Comparison of ENCODE assay signal across 18 cellular contexts in the genomic region with DNA sequence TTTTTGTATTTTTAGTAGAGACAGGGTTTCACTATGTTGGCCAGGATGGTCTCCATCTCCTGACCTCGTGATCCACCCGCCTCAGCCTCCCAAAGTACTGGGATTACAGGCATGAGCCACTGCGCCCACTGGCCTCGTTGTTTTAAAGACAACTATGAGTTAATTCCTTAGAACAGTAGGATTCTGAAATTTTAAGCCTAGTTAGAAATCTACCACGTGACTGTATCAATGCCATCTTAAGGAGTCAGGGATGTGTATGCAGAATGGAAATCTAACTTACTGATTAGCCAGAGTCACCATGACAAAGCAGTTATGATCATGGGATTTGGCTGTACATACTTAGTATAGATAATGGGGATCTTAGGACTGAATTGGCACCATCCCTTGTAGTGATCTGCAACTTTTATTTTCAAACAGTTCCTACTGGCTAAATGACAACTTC. TPM values are rescaled to one million over a fixed set of nuclear protein-coding genes. Genes with fewer than 3 reads are reported as not detected.
A peak's percentile ranks its signal among the peaks of the same experiment; 100 is the strongest.
DNase-seq lines count a peak whose midpoint lies in the region; ATAC-seq and TF ChIP-seq lines count a peak whose summit lies in the region.
"Had no signal": no experiment of that assay in that cellular context is flagged by ENCODE, and none has a peak within 500 bp of the region (broad histone marks: within the 10 kb centered on the region; RNA-seq: fewer than 3 reads in every experiment).

No MANE protein-coding gene starts in this region.

- H3K4me3 ChIP-seq in SK-N-MC = no peak overlapping the region
- H3K4me3 ChIP-seq in fibroblast of lung (replicated peaks in 1 of 4; ENCODE audit: control extremely low read depth in 1 of 4, insufficient read depth in 1 of 4, low read depth in 3 of 4, low read length in 4 of 4) = no peak overlapping the region
- no peak overlapping the region for H3K4me3 ChIP-seq in gastrocnemius medialis
- H3K4me3 ChIP-seq: colonic mucosa had no signal

- no peak overlapping the region for H2AFZ ChIP-seq in fibroblast of lung (ENCODE audit: low read length)

- no peak for DNase-seq in activated T-cell treated with anti-CD3 and anti-CD28 coated beads, Interleukin-2, amount 50 U/mL, for 72 hours
- DNase-seq in activated T-cell treated with anti-CD3 and anti-CD28 coated beads for 4 hours (no peak), SK-N-MC (ENCODE audit: low read depth, low spot score) (no peak), fibroblast of lung (ENCODE audit: low read depth in 2 of 2) (peak in 1 of 2 donors; percentile 42), gastrocnemius medialis (no peak), cerebellum (ENCODE audit: low spot score) (no peak), AG08396 (ENCODE audit: low spot score) (no peak)
- no peak for DNase-seq in activated CD8-positive, alpha-beta memory T cell treated with anti-CD3 and anti-CD28 coated beads, Interleukin-2, amount 50 U/mL, for 4 hours
- DNase-seq: activated CD4-positive, alpha-beta T cell treated with anti-CD3 and anti-CD28 coated beads for 36 hours; activated T-cell treated with anti-CD3 and anti-CD28 coated beads, Interleukin-2, amount 50 U/mL, for 1 hour; colonic mucosa; hypothalamus; left colon; NCI-H2029 treated with DMSO at 0.1 percent for 48 hours; NCI-H526 treated with DMSO at 0.1 percent for 48 hours had no signal

- in situ Hi-C loops in gastrocnemius medialis (cut with MboI; ENCODE audit: low sequenced_read_pairs in 4 of 4) = loop anchor here in 1 of 4 donors (25.0 kb wide), 1 partner anchor 127 kb away; no protein-coding TSS in a partner anchor

- H3K4me3 Mint-ChIP-seq in activated T-cell treated with anti-CD3 and anti-CD28 coated beads, Interleukin-2, amount 50 U/mL, for 72 hours = peak overlapping the region in 1 of 2 donors; percentile 70

- ATAC-seq in activated T-cell treated with anti-CD3 and anti-CD28 coated beads, Interleukin-2, amount 50 U/mL, for 72 hours (replicated peaks in 1 of 2) = no peak
- no peak for ATAC-seq in gastrocnemius medialis
- ATAC-seq: activated CD4-positive, alpha-beta T cell treated with anti-CD3 and anti-CD28 coated beads for 36 hours; left colon had no signal

- no peaks in the 10 kb centered on the region for H4K20me1 ChIP-seq in fibroblast of lung (ENCODE audit: control insufficient read depth, extremely low read depth, insufficient read depth, low read length)

- peak overlapping the region; percentile 56 for H3K27ac Mint-ChIP-seq in activated T-cell treated with anti-CD3 and anti-CD28 coated beads, Interleukin-2, amount 50 U/mL, for 72 hours

- H3K27me3 ChIP-seq in fibroblast of lung (ENCODE audit: control insufficient read depth, insufficient read depth, low read length) = no peaks in the 10 kb centered on the region
- no peaks in the 10 kb centered on the region for H3K27me3 ChIP-seq in gastrocnemius medialis
- H3K27me3 ChIP-seq: colonic mucosa had no signal

- H3K9ac ChIP-seq in SK-N-MC (ENCODE audit: insufficient read length) (no peak overlapping the region), fibroblast of lung (ENCODE audit: insufficient read depth, low read length) (no peak overlapping the region)

- TF ChIP-seq POLR2A in gastrocnemius medialis (IDR thresholded peaks at IDR 0.05) = no peak

- peaks cover 62% of the 10 kb centered on the region for H3K79me2 ChIP-seq in fibroblast of lung (ENCODE audit: control insufficient read depth, insufficient read depth, low read length)

- TF ChIP-seq CTCF in fibroblast of lung (conservative IDR thresholded peaks at IDR 0.05 in 1 of 2, IDR thresholded peaks at IDR 0.05 in 1 of 2; ENCODE audit: low read depth in 1 of 2, low read length in 2 of 2) (no peak), gastrocnemius medialis (IDR thresholded peaks at IDR 0.05 in 4 of 5, conservative IDR thresholded peaks at IDR 0.05 in 1 of 5) (no peak)

- peaks cover 13% of the 10 kb centered on the region for H3K4me1 ChIP-seq in fibroblast of lung (ENCODE audit: control insufficient read depth, extremely low read depth, insufficient read depth, low read length)
- peaks cover 25 to 32% of the 10 kb centered on the region in 2 donors for H3K4me1 ChIP-seq in gastrocnemius medialis

- H3K9me3 Mint-ChIP-seq in activated T-cell treated with anti-CD3 and anti-CD28 coated beads, Interleukin-2, amount 50 U/mL, for 72 hours = no peaks in the 10 kb centered on the region

- peaks cover 29% of the 10 kb centered on the region for H3K4me1 Mint-ChIP-seq in activated T-cell treated with anti-CD3 and anti-CD28 coated beads, Interleukin-2, amount 50 U/mL, for 72 hours (ENCODE audit: low read depth)

- H3K4me2 ChIP-seq in fibroblast of lung (ENCODE audit: extremely low read depth, insufficient read depth, low read length) = no peak overlapping the region

- intact Hi-C loops in gastrocnemius medialis (cut with DNase I; ENCODE audit: low total_unique reads) = no loop called here

- H3K27me3 Mint-ChIP-seq in activated T-cell treated with anti-CD3 and anti-CD28 coated beads, Interleukin-2, amount 50 U/mL, for 72 hours (ENCODE audit: low read depth) = no peaks in the 10 kb centered on the region
- H3K27me3 Mint-ChIP-seq: activated CD4-positive, alpha-beta T cell treated with anti-CD3 and anti-CD28 coated beads for 36 hours had no signal

- no peaks in the 10 kb centered on the region for H3K9me3 ChIP-seq in SK-N-MC (ENCODE audit: low read depth, low read length)
- H3K9me3 ChIP-seq in fibroblast of lung (ENCODE audit: control insufficient read depth, insufficient read depth, low read depth, low read length) = no peaks in the 10 kb centered on the region
- no peaks in the 10 kb centered on the region for H3K9me3 ChIP-seq in gastrocnemius medialis
- H3K9me3 ChIP-seq: colonic mucosa had no signal

- H3K36me3 ChIP-seq in SK-N-MC (ENCODE audit: insufficient read depth, low read length) = peaks cover 38% of the 10 kb centered on the region
- peaks cover 5% of the 10 kb centered on the region for H3K36me3 ChIP-seq in fibroblast of lung (ENCODE audit: control insufficient read depth, insufficient read depth, low read length)
- H3K36me3 ChIP-seq in gastrocnemius medialis = peaks cover 0 to 15% of the 10 kb centered on the region in 2 donors
- H3K36me3 ChIP-seq: colonic mucosa had no signal

- peaks cover 2 to 4% of the 10 kb centered on the region in 2 donors for H3K36me3 Mint-ChIP-seq in activated T-cell treated with anti-CD3 and anti-CD28 coated beads, Interleukin-2, amount 50 U/mL, for 72 hours (ENCODE audit: insufficient read depth in 2 of 2)

- H3K27ac ChIP-seq in SK-N-MC = 0 out of 2 replicates have a peak overlapping the region, but pooled peaks have one; percentile 15
- peak overlapping the region; percentile 14 for H3K27ac ChIP-seq in fibroblast of lung (ENCODE audit: insufficient read depth, low read length)
- H3K27ac ChIP-seq in gastrocnemius medialis = peak overlapping the region; percentile 43 to 91 (median 56)
- H3K27ac ChIP-seq: colonic mucosa had no signal

RNA-seq across cellular contexts. Expression of a gene that starts 2.8 kb away (rescaled TPM):
- 10 to 100 TPM; 59.4 to 81.5 TPM for total RNA-seq in activated T-cell treated with anti-CD3 and anti-CD28 coated beads, Interleukin-2, amount 50 U/mL, for 72 hours
- 56.2 and 60.9 TPM in 2 replicates for total RNA-seq in fibroblast of lung
- polyA plus RNA-seq in fibroblast of lung = 42.9 and 56.6 TPM in 2 replicates
- polyA plus RNA-seq in fibroblast of lung (2012) = 30.8 and 37.4 TPM in 2 replicates
- 5.9 and 15.1 TPM in 2 replicates for polyA minus RNA-seq in fibroblast of lung (ENCODE audit: low replicate concordance)
- 10 to 100 TPM; 42.2 to 87.8 (median 76.1) TPM for total RNA-seq in gastrocnemius medialis
- 20.7 TPM for total RNA-seq in cerebellum

RNA-seq across cellular contexts. Expression of a gene that starts 28.8 kb away (rescaled TPM):
- total RNA-seq in activated T-cell treated with anti-CD3 and anti-CD28 coated beads, Interleukin-2, amount 50 U/mL, for 72 hours = not detected
- total RNA-seq in fibroblast of lung (14.5 and 28.8 TPM in 2 replicates), gastrocnemius medialis (10 to 100 TPM in 3 of 4 donors, 1 to 10 TPM in 1; 5.6 to 57.7 (median 20.4) TPM), cerebellum (3.5 TPM)
- polyA plus RNA-seq in fibroblast of lung = 1.3 and 1.9 TPM in 2 replicates
- polyA plus RNA-seq in fibroblast of lung (2012) = 6.5 and 7.1 TPM in 2 replicates
- 3.1 and 3.8 TPM in 2 replicates for polyA minus RNA-seq in fibroblast of lung (ENCODE audit: low replicate concordance)
- total RNA-seq: activated CD4-positive, alpha-beta T cell treated with anti-CD3 and anti-CD28 coated beads for 36 hours; epithelial cell of proximal tubule; HT-29; RPMI7951 had no signal
